In genomic region chr16:21697032-21697431, GRCh38 we compare ENCODE assay signal across 36 cellular contexts. TPM values are rescaled to one million over a fixed set of nuclear protein-coding genes. Genes with fewer than 3 reads are reported as not detected.
"Had no signal": no experiment of that assay in that cellular context is flagged by ENCODE, and none has a peak within 500 bp of the region (broad histone marks: within the 10 kb centered on the region; RNA-seq: fewer than 3 reads in every experiment).

No MANE protein-coding gene starts in this region.

- H3K4me1 Mint-ChIP-seq: activated B cell treated with CpG ODN at 0.5 μM for 24 hours; activated CD4-positive, alpha-beta T cell treated with anti-CD3 and anti-CD28 coated beads, Interleukin-2, amount 10 ng/mL, durations not matched to agents 24 days and 14 days; activated naive CD8-positive, alpha-beta T cell treated with anti-CD3 and anti-CD28 coated beads for 36 hours; activated T-helper 17 cell treated with anti-CD3 and anti-CD28 coated beads, Interleukin-2, amount 50 U/mL, for 72 hours had no signal

- H3K27ac Mint-ChIP-seq: activated B cell treated with CpG ODN at 0.5 μM for 24 hours; activated CD4-positive, alpha-beta memory T cell treated with anti-CD3 and anti-CD28 coated beads for 36 hours; activated CD4-positive, alpha-beta T cell treated with anti-CD3 and anti-CD28 coated beads, Interleukin-2, amount 10 ng/mL, durations not matched to agents 24 days and 14 days; activated CD8-positive, alpha-beta T cell treated with anti-CD3 and anti-CD28 coated beads for 36 hours; activated naive CD4-positive, alpha-beta T cell treated with anti-CD3 and anti-CD28 coated beads for 36 hours; activated naive CD4-positive, alpha-beta T cell treated with anti-CD3 and anti-CD28 coated beads, Interleukin-2, amount 50 U/mL, for 72 hours; activated naive CD8-positive, alpha-beta T cell treated with anti-CD3 and anti-CD28 coated beads for 36 hours; activated T-cell treated with anti-CD3 and anti-CD28 coated beads, Interleukin-2, amount 50 U/mL, for 72 hours; activated T-helper 1 cell treated with anti-CD3 and anti-CD28 coated beads, Interleukin-12 subunit alpha, Interleukin-12 subunit beta, Interleukin-2, Interleukin-4 antibody, amounts not matched to agents 30 ng/mL and 10 ng/mL and 1 ng/mL, durations not matched to agents 14 hours and 24 hours and 36 hours; activated T-helper 17 cell treated with anti-CD3 and anti-CD28 coated beads, Interleukin-2, amount 50 U/mL, for 72 hours; T-helper 1 cell treated with Interleukin-12 subunit alpha and Interleukin-12 subunit beta and Interleukin-4 antibody, amounts not matched to agents 30 μg/mL and 1 μg/mL, for 36 hours; T-helper 2 cell treated with Interferon-gamma antibody and Interleukin-4, amounts not matched to agents 5 μg/mL and 100 μg/mL, for 36 hours had no signal

- H3K36me3 Mint-ChIP-seq: activated CD4-positive, alpha-beta memory T cell treated with anti-CD3 and anti-CD28 coated beads for 36 hours; activated naive CD4-positive, alpha-beta T cell treated with anti-CD3 and anti-CD28 coated beads, Interleukin-2, amount 50 U/mL, for 72 hours; activated naive CD8-positive, alpha-beta T cell treated with anti-CD3 and anti-CD28 coated beads for 36 hours had no signal

- H3K4me3 Mint-ChIP-seq: activated B cell treated with CpG ODN at 0.5 μM for 24 hours; activated CD4-positive, alpha-beta memory T cell treated with anti-CD3 and anti-CD28 coated beads for 36 hours; activated CD4-positive, alpha-beta T cell treated with anti-CD3 and anti-CD28 coated beads, Interleukin-2, amount 10 ng/mL, durations not matched to agents 24 days and 14 days; activated CD8-positive, alpha-beta T cell treated with anti-CD3 and anti-CD28 coated beads for 36 hours; activated naive CD4-positive, alpha-beta T cell treated with anti-CD3 and anti-CD28 coated beads for 36 hours; activated naive CD8-positive, alpha-beta T cell treated with anti-CD3 and anti-CD28 coated beads for 36 hours; activated T-cell treated with anti-CD3 and anti-CD28 coated beads, Interleukin-2, amount 50 U/mL, for 4 hours; activated T-cell treated with anti-CD3 and anti-CD28 coated beads, Interleukin-2, amount 50 U/mL, for 72 hours; activated T-helper 1 cell treated with anti-CD3 and anti-CD28 coated beads, Interleukin-12 subunit alpha, Interleukin-12 subunit beta, Interleukin-2, Interleukin-4 antibody, amounts not matched to agents 30 ng/mL and 10 ng/mL and 1 ng/mL, durations not matched to agents 14 hours and 24 hours and 36 hours; activated T-helper 17 cell treated with anti-CD3 and anti-CD28 coated beads, Interleukin-2, amount 50 U/mL, for 72 hours; T-helper 1 cell treated with Interleukin-12 subunit alpha and Interleukin-12 subunit beta and Interleukin-4 antibody, amounts not matched to agents 30 μg/mL and 1 μg/mL, for 36 hours; T-helper 2 cell treated with Interferon-gamma antibody and Interleukin-4, amounts not matched to agents 5 μg/mL and 100 μg/mL, for 36 hours had no signal

- H3K9me3 ChIP-seq: adrenal gland, body of pancreas had no signal

- H3K27ac ChIP-seq: body of pancreas, brain microvascular endothelial cell, VCaP had no signal

- H3K27me3 Mint-ChIP-seq: activated B cell treated with CpG ODN at 0.5 μM for 24 hours; activated CD4-positive, alpha-beta memory T cell treated with anti-CD3 and anti-CD28 coated beads for 36 hours; activated CD8-positive, alpha-beta T cell treated with anti-CD3 and anti-CD28 coated beads for 36 hours; activated naive CD8-positive, alpha-beta T cell treated with anti-CD3 and anti-CD28 coated beads for 36 hours; activated T-helper 17 cell treated with anti-CD3 and anti-CD28 coated beads, Interleukin-2, amount 50 U/mL, for 72 hours had no signal

- H3K4me3 ChIP-seq: adrenal gland, body of pancreas had no signal

- H3K4me1 ChIP-seq: body of pancreas had no signal

- H3K9me3 Mint-ChIP-seq: activated B cell treated with CpG ODN at 0.5 μM for 24 hours; activated CD4-positive, alpha-beta memory T cell treated with anti-CD3 and anti-CD28 coated beads for 36 hours; activated CD4-positive, alpha-beta T cell treated with anti-CD3 and anti-CD28 coated beads, Interleukin-2, amount 10 ng/mL, durations not matched to agents 24 days and 14 days; activated CD8-positive, alpha-beta T cell treated with anti-CD3 and anti-CD28 coated beads for 36 hours; activated naive CD4-positive, alpha-beta T cell treated with anti-CD3 and anti-CD28 coated beads for 36 hours; activated naive CD4-positive, alpha-beta T cell treated with anti-CD3 and anti-CD28 coated beads, Interleukin-2, amount 50 U/mL, for 72 hours; activated naive CD8-positive, alpha-beta T cell treated with anti-CD3 and anti-CD28 coated beads for 36 hours; activated T-cell treated with anti-CD3 and anti-CD28 coated beads, Interleukin-2, amount 50 U/mL, for 4 hours; activated T-cell treated with anti-CD3 and anti-CD28 coated beads, Interleukin-2, amount 50 U/mL, for 72 hours; activated T-helper 1 cell treated with anti-CD3 and anti-CD28 coated beads, Interleukin-12 subunit alpha, Interleukin-12 subunit beta, Interleukin-2, Interleukin-4 antibody, amounts not matched to agents 30 ng/mL and 10 ng/mL and 1 ng/mL, durations not matched to agents 14 hours and 24 hours and 36 hours; activated T-helper 17 cell treated with anti-CD3 and anti-CD28 coated beads, Interleukin-2, amount 50 U/mL, for 72 hours; T-helper 1 cell treated with Interleukin-12 subunit alpha and Interleukin-12 subunit beta and Interleukin-4 antibody, amounts not matched to agents 30 μg/mL and 1 μg/mL, for 36 hours; T-helper 2 cell treated with Interferon-gamma antibody and Interleukin-4, amounts not matched to agents 5 μg/mL and 100 μg/mL, for 36 hours had no signal

- H3K27me3 ChIP-seq: adrenal gland, body of pancreas, brain microvascular endothelial cell had no signal

- H3K36me3 ChIP-seq: adrenal gland, brain microvascular endothelial cell had no signal

- DNase-seq: activated B cell treated with CpG ODN at 0.5 μM for 24 hours; activated CD4-positive, alpha-beta memory T cell treated with anti-CD3 and anti-CD28 coated beads for 36 hours; activated CD4-positive, alpha-beta T cell treated with anti-CD3 and anti-CD28 coated beads for 4 hours; activated CD4-positive, alpha-beta T cell treated with anti-CD3 and anti-CD28 coated beads, Interleukin-2, amount 10 ng/mL, durations not matched to agents 24 days and 14 days; activated CD4-positive, alpha-beta T cell treated with anti-CD3 and anti-CD28 coated beads, Interleukin-2, amount 50 U/mL, for 1 hour; activated CD4-positive, alpha-beta T cell treated with anti-CD3 and anti-CD28 coated beads, Interleukin-2, amount 50 U/mL, for 4 hours; activated CD4-positive, CD25-positive, alpha-beta regulatory T cell treated with anti-CD3 and anti-CD28 coated beads, Interleukin-2, amount 50 U/mL, for 72 hours; activated CD8-positive, alpha-beta memory T cell treated with anti-CD3 and anti-CD28 coated beads, Interleukin-2, amount 50 U/mL, for 4 hours; activated CD8-positive, alpha-beta T cell treated with anti-CD3 and anti-CD28 coated beads for 36 hours; activated effector memory CD4-positive, alpha-beta T cell treated with anti-CD3 and anti-CD28 coated beads, Interleukin-2, amount 50 U/mL, for 16 hours; activated gamma-delta T cell treated with Interleukin-2 at 50 U/mL for 16 hours; activated naive CD4-positive, alpha-beta T cell; activated naive CD4-positive, alpha-beta T cell treated with anti-CD3 and anti-CD28 coated beads for 36 hours; activated naive CD4-positive, alpha-beta T cell treated with anti-CD3 and anti-CD28 coated beads, Interleukin-2, amount 50 U/mL, for 16 hours; activated naive CD8-positive, alpha-beta T cell treated with anti-CD3 and anti-CD28 coated beads for 36 hours; activated T-cell treated with anti-CD3 and anti-CD28 coated beads for 4 hours; activated T-cell treated with anti-CD3 and anti-CD28 coated beads, Interleukin-2, amount 50 U/mL, for 1 hour; activated T-cell treated with anti-CD3 and anti-CD28 coated beads, Interleukin-2, amount 50 U/mL, for 4 hours; activated T-cell treated with anti-CD3 and anti-CD28 coated beads, Interleukin-2, amount 50 U/mL, for 72 hours; adrenal gland; amniotic stem cell; aorta; body of pancreas; brain microvascular endothelial cell; central memory CD4-positive, alpha-beta T cell; SW 1271; T-helper 1 cell; T-helper 2 cell; T-helper 9 cell had no signal

RNA-seq across cellular contexts. Expression of gene OTOA, which starts 33.3 kb away (rescaled TPM):
- total RNA-seq: activated CD4-positive, alpha-beta memory T cell treated with anti-CD3 and anti-CD28 coated beads for 36 hours; activated CD4-positive, alpha-beta T cell treated with anti-CD3 and anti-CD28 coated beads, Interleukin-2, amount 10 ng/mL, durations not matched to agents 24 days and 14 days; activated naive CD4-positive, alpha-beta T cell treated with anti-CD3 and anti-CD28 coated beads for 36 hours; activated T-cell treated with anti-CD3 and anti-CD28 coated beads, Interleukin-2, amount 50 U/mL, for 4 hours; activated T-helper 1 cell treated with anti-CD3 and anti-CD28 coated beads, Interleukin-12 subunit alpha, Interleukin-12 subunit beta, Interleukin-2, Interleukin-4 antibody, amounts not matched to agents 30 ng/mL and 10 ng/mL and 1 ng/mL, durations not matched to agents 14 hours and 24 hours and 36 hours had no signal
- polyA plus RNA-seq: aorta had no signal

RNA-seq across cellular contexts. Expression of gene IGSF6, which starts 44.6 kb away (rescaled TPM):
- total RNA-seq: activated CD4-positive, alpha-beta T cell treated with anti-CD3 and anti-CD28 coated beads, Interleukin-2, amount 10 ng/mL, durations not matched to agents 24 days and 14 days; activated naive CD4-positive, alpha-beta T cell treated with anti-CD3 and anti-CD28 coated beads for 36 hours; activated T-cell treated with anti-CD3 and anti-CD28 coated beads, Interleukin-2, amount 50 U/mL, for 4 hours; activated T-helper 1 cell treated with anti-CD3 and anti-CD28 coated beads, Interleukin-12 subunit alpha, Interleukin-12 subunit beta, Interleukin-2, Interleukin-4 antibody, amounts not matched to agents 30 ng/mL and 10 ng/mL and 1 ng/mL, durations not matched to agents 14 hours and 24 hours and 36 hours; astrocyte had no signal
